Comparison of ENCODE assay signal across 1 cellular context in the genomic region with DNA sequence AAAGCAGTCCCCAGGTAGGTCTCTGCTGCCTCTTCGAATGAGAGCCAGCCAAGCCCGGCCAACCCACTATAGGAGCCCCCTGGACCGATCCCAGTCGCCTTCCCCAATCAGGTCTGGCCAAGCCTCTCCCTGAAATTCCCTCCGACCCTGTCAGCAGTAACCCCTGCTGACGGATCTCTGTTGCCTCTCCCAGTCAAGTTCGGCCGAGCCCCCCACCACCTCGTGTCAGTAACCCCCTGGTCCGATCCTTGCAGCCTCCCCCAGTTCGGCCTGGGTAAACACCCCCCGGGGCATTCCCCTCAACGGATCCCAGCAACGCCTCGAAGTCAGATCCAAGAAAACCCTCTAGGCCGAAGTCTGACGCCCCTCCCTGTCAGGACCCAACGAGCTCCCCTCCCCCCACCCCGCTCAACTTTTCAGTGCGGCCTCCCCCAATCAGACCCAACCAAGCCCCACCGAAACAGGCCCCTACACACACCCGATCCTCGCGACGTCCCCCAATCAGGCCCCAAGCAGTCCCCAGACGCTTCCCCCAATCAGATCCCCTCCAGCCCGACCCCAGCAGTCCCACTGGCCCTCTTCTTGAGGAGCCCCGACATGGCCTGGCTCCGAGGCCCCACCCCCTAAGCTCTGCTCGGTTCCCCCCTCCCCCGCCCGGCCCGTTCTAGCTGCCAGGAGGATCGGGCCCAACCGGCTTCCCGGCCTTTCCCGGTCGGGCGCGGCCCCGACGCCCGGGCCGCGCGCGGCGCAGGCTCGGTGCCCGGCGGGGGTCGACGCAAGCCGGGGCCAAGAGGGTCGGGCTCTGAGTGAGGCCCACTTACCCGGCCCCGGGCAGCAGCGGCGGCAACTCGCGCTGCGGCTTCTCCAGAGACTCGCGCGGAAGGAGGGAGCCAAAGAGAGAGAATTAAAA.
TF ChIP-seq lines count a peak whose summit lies in the region.

No MANE protein-coding gene starts in this region.

TF ChIP-seq in K562, 482 proteins besides CTCF, POLR2A, EP300 and RAD21 (continues in another document):
- TF ChIP-seq ZBTB40 (IDR thresholded peaks at IDR 0.05) (peak; percentile 46; the same call in 1 of the 2 replicates), ZBTB40 (CRISPR knock-in tag; IDR thresholded peaks at IDR 0.05) (no peak), ARHGAP35 (IDR thresholded peaks at IDR 0.05; ENCODE audit: partially characterized antibody) (no peak), KLF6 (CRISPR knock-in tag; IDR thresholded peaks at IDR 0.05; ENCODE audit: borderline replicate concordance) (no peak), U2AF1 (optimal IDR thresholded peaks at IDR 0.05; ENCODE audit: low read depth, low read length) (no peak), ZNF253 (CRISPR knock-in tag; conservative IDR thresholded peaks at IDR 0.05) (no peak), ILF3 (IDR thresholded peaks at IDR 0.05; ENCODE audit: borderline replicate concordance) (no peak), ZNF165 (CRISPR knock-in tag; IDR thresholded peaks at IDR 0.05; ENCODE audit: borderline replicate concordance) (no peak), ATF2 (CRISPR knock-in tag; IDR thresholded peaks at IDR 0.05) (no peak), MCM5 (IDR thresholded peaks at IDR 0.05; ENCODE audit: low read depth) (no peak), ZNF717 (CRISPR knock-in tag; IDR thresholded peaks at IDR 0.05) (no peak), ZNF445 (CRISPR knock-in tag; IDR thresholded peaks at IDR 0.05; ENCODE audit: low read depth) (no peak), PHF20 (IDR thresholded peaks at IDR 0.05; ENCODE audit: partially characterized antibody) (no peak), GABPA (tag; conservative IDR thresholded peaks at IDR 0.05; ENCODE audit: low read depth) (no peak), LCOR (CRISPR knock-in tag; IDR thresholded peaks at IDR 0.05) (no peak), YBX1 (IDR thresholded peaks at IDR 0.05) (no peak), CREM (IDR thresholded peaks at IDR 0.05; ENCODE audit: low read depth) (no peak), ZC3H11A (IDR thresholded peaks at IDR 0.05; ENCODE audit: low read depth, low read length) (no peak), HBP1 (CRISPR knock-in tag; IDR thresholded peaks at IDR 0.05) (no peak), RNF2 (IDR thresholded peaks at IDR 0.05) (no peak), GATAD2A (IDR thresholded peaks at IDR 0.05) (no peak), ZNF217 (CRISPR knock-in tag; IDR thresholded peaks at IDR 0.05) (no peak), NFIX (CRISPR knock-in tag; IDR thresholded peaks at IDR 0.05; ENCODE audit: low read depth) (no peak), ZNF140 (CRISPR knock-in tag; IDR thresholded peaks at IDR 0.05) (no peak), POLR3A (IDR thresholded peaks at IDR 0.05; ENCODE audit: borderline replicate concordance, extremely low read depth, insufficient read depth, insufficient read length) (no peak), RFX1 (IDR thresholded peaks at IDR 0.05) (no peak), NCOA4 (IDR thresholded peaks at IDR 0.05; ENCODE audit: partially characterized antibody) (no peak), KAT2B (IDR thresholded peaks at IDR 0.05; ENCODE audit: low read depth, low read length) (no peak), HIVEP1 (CRISPR knock-in tag; IDR thresholded peaks at IDR 0.05) (no peak), HOXB6 (CRISPR knock-in tag; IDR thresholded peaks at IDR 0.05; ENCODE audit: borderline replicate concordance) (no peak), PTTG1 (tag; IDR thresholded peaks at IDR 0.05; ENCODE audit: low read depth) (no peak), ELK1 (CRISPR knock-in tag; IDR thresholded peaks at IDR 0.05) (no peak), PHB (CRISPR knock-in tag; IDR thresholded peaks at IDR 0.05) (no peak), RFX7 (CRISPR knock-in tag; IDR thresholded peaks at IDR 0.05) (no peak), BHLHE40 (IDR thresholded peaks at IDR 0.05; ENCODE audit: low read length) (no peak), JUNB (CRISPR knock-in tag; conservative IDR thresholded peaks at IDR 0.05) (no peak), RBM39 (optimal IDR thresholded peaks at IDR 0.05; ENCODE audit: low read depth, low read length) (no peak), SUPT5H (IDR thresholded peaks at IDR 0.05) (no peak), HINFP (tag; conservative IDR thresholded peaks at IDR 0.05; ENCODE audit: low read depth) (no peak), SMARCA5 (IDR thresholded peaks at IDR 0.05) (no peak), POLR2H (tag; IDR thresholded peaks at IDR 0.05; ENCODE audit: low read depth) (no peak)
- TF ChIP-seq, protein P1, sequence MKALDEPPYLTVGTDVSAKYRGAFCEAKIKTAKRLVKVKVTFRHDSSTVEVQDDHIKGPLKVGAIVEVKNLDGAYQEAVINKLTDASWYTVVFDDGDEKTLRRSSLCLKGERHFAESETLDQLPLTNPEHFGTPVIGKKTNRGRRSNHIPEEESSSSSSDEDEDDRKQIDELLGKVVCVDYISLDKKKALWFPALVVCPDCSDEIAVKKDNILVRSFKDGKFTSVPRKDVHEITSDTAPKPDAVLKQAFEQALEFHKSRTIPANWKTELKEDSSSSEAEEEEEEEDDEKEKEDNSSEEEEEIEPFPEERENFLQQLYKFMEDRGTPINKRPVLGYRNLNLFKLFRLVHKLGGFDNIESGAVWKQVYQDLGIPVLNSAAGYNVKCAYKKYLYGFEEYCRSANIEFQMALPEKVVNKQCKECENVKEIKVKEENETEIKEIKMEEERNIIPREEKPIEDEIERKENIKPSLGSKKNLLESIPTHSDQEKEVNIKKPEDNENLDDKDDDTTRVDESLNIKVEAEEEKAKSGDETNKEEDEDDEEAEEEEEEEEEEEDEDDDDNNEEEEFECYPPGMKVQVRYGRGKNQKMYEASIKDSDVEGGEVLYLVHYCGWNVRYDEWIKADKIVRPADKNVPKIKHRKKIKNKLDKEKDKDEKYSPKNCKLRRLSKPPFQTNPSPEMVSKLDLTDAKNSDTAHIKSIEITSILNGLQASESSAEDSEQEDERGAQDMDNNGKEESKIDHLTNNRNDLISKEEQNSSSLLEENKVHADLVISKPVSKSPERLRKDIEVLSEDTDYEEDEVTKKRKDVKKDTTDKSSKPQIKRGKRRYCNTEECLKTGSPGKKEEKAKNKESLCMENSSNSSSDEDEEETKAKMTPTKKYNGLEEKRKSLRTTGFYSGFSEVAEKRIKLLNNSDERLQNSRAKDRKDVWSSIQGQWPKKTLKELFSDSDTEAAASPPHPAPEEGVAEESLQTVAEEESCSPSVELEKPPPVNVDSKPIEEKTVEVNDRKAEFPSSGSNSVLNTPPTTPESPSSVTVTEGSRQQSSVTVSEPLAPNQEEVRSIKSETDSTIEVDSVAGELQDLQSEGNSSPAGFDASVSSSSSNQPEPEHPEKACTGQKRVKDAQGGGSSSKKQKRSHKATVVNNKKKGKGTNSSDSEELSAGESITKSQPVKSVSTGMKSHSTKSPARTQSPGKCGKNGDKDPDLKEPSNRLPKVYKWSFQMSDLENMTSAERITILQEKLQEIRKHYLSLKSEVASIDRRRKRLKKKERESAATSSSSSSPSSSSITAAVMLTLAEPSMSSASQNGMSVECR (CRISPR knock-in tag; IDR thresholded peaks at IDR 0.05), result no peak
- TF ChIP-seq, protein P2, sequence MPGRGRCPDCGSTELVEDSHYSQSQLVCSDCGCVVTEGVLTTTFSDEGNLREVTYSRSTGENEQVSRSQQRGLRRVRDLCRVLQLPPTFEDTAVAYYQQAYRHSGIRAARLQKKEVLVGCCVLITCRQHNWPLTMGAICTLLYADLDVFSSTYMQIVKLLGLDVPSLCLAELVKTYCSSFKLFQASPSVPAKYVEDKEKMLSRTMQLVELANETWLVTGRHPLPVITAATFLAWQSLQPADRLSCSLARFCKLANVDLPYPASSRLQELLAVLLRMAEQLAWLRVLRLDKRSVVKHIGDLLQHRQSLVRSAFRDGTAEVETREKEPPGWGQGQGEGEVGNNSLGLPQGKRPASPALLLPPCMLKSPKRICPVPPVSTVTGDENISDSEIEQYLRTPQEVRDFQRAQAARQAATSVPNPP (IDR thresholded peaks at IDR 0.05; ENCODE audit: borderline replicate concordance, insufficient read depth, insufficient read length), result no peak
